ENCODE assay signal across 11 cellular contexts in genomic region chr5:140293091-140293996, GRCh38. TPM values are rescaled to one million over a fixed set of nuclear protein-coding genes. Genes with fewer than 3 reads are reported as not detected.
DNase-seq lines count a peak whose midpoint lies in the region; ATAC-seq and TF ChIP-seq lines count a peak whose summit lies in the region.
"Had no signal": no experiment of that assay in that cellular context is flagged by ENCODE, and none has a peak within 500 bp of the region (broad histone marks: within the 10 kb centered on the region; RNA-seq: fewer than 3 reads in every experiment).

No MANE protein-coding gene starts in this region.

- no peaks in the 10 kb centered on the region for H3K9me3 Mint-ChIP-seq in stimulated activated naive CD8-positive, alpha-beta T cell treated with anti-CD3 and anti-CD28 coated beads, Interleukin-15, amount 100 ng/mL, for 72 hours
- H3K9me3 Mint-ChIP-seq in endothelial cell (ENCODE audit: unreplicated experiment) (no peaks in the 10 kb centered on the region), mesothelial cell of epicardium (no peaks in the 10 kb centered on the region)

- peak overlapping the region; percentile 12 to 20 for H3K27ac Mint-ChIP-seq in stimulated activated naive CD8-positive, alpha-beta T cell treated with anti-CD3 and anti-CD28 coated beads, Interleukin-15, amount 100 ng/mL, for 72 hours
- H3K27ac Mint-ChIP-seq in endothelial cell (ENCODE audit: unreplicated experiment) (peak overlapping the region; percentile 81), mesothelial cell of epicardium (peak overlapping the region; percentile 85)

- peaks cover 41% of the 10 kb centered on the region for H3K4me1 Mint-ChIP-seq in stimulated activated naive CD8-positive, alpha-beta T cell treated with anti-CD3 and anti-CD28 coated beads, Interleukin-15, amount 100 ng/mL, for 72 hours
- H3K4me1 Mint-ChIP-seq in endothelial cell (ENCODE audit: unreplicated experiment) (peaks cover 31% of the 10 kb centered on the region), mesothelial cell of epicardium (peaks cover 55% of the 10 kb centered on the region)

- no peak for DNase-seq in stimulated activated naive CD8-positive, alpha-beta T cell treated with anti-CD3 and anti-CD28 coated beads, Interleukin-15, amount 100 ng/mL, for 72 hours
- DNase-seq in stimulated activated naive CD8-positive, alpha-beta T cell treated with anti-CD3 and anti-CD28 coated beads, Interleukin-15, Interleukin-2, amounts not matched to agents 100 U/mL and 50 U/mL, for 24 hours = no peak
- DNase-seq in endothelial cell (ENCODE audit: low spot score) (no peak), mesothelial cell of epicardium (ENCODE audit: low spot score in 2 of 2, unreplicated experiment in 2 of 2) (no peak), posterior cingulate gyrus (no peak)
- DNase-seq in stimulated activated CD4-positive, alpha-beta T cell treated with anti-CD3 and anti-CD28 coated beads, Interleukin-2, amount 100 ng/mL, for 48 hours = no peak
- no peak for DNase-seq in effector CD4-positive, alpha-beta T cell
- DNase-seq: NCI-H524 treated with DMSO at 0.1 percent for 48 hours, ovary had no signal

- intact Hi-C loops in posterior cingulate gyrus (cut with DNase I) = loop anchor here (5.0 kb wide), 1 partner anchor 36 kb away; no protein-coding TSS in a partner anchor

- no peak for ATAC-seq in stimulated activated naive CD8-positive, alpha-beta T cell treated with anti-CD3 and anti-CD28 coated beads, Interleukin-15, amount 100 ng/mL, for 72 hours
- ATAC-seq in stimulated activated naive CD8-positive, alpha-beta T cell treated with anti-CD3 and anti-CD28 coated beads, Interleukin-15, Interleukin-2, amounts not matched to agents 100 U/mL and 50 U/mL, for 24 hours = no peak
- ATAC-seq in GM21723 (IDR thresholded peaks at IDR 0.05; ENCODE audit: unreplicated experiment) = no peak
- ATAC-seq: HCT116 had no signal

- no peaks in the 10 kb centered on the region for H3K36me3 Mint-ChIP-seq in endothelial cell (ENCODE audit: low read depth, unreplicated experiment)
- H3K36me3 Mint-ChIP-seq in mesothelial cell of epicardium = no peaks in the 10 kb centered on the region

- no peaks in the 10 kb centered on the region for H3K27me3 Mint-ChIP-seq in stimulated activated naive CD8-positive, alpha-beta T cell treated with anti-CD3 and anti-CD28 coated beads, Interleukin-15, amount 100 ng/mL, for 72 hours
- H3K27me3 Mint-ChIP-seq in endothelial cell (ENCODE audit: unreplicated experiment) (peaks cover 5% of the 10 kb centered on the region), mesothelial cell of epicardium (ENCODE audit: low read depth) (no peaks in the 10 kb centered on the region)

- TF ChIP-seq CTCF in endothelial cell (IDR thresholded peaks at IDR 0.05; ENCODE audit: unreplicated experiment) (no peak), mesothelial cell of epicardium (IDR thresholded peaks at IDR 0.05; ENCODE audit: unreplicated experiment) (no peak)

- H3K4me3 Mint-ChIP-seq in stimulated activated naive CD8-positive, alpha-beta T cell treated with anti-CD3 and anti-CD28 coated beads, Interleukin-15, amount 100 ng/mL, for 72 hours = peak overlapping the region in 1 of 2 donors; percentile 2
- H3K4me3 Mint-ChIP-seq in endothelial cell (ENCODE audit: unreplicated experiment) = no peak overlapping the region
- no peak overlapping the region for H3K4me3 Mint-ChIP-seq in mesothelial cell of epicardium

RNA-seq across cellular contexts. Expression of gene PFDN1, which starts 9.6 kb away (rescaled TPM):
- total RNA-seq in endothelial cell (ENCODE audit: unreplicated experiment) (86.2 TPM), mesothelial cell of epicardium (57.2 to 63.0 TPM (median 57.8 TPM) in 3 replicates)

RNA-seq across cellular contexts. Expression of gene HBEGF, which starts 53.1 kb away (rescaled TPM):
- total RNA-seq in endothelial cell (ENCODE audit: unreplicated experiment) (22.6 TPM), mesothelial cell of epicardium (7.2 to 8.0 TPM (median 8.0 TPM) in 3 replicates)

Comparison
In these comparisons a context has a peak if more than half of its experiments do, and no peak if none do; other contexts are left out.
1. H3K27ac Mint-ChIP-seq: peak in every context shown above with its lines; median percentile 85 in mesothelial cell of epicardium; 81 in endothelial cell; 16 in stimulated activated naive CD8-positive, alpha-beta T cell treated with anti-CD3 and anti-CD28 coated beads, Interleukin-15, amount 100 ng/mL, for 72 hours.